18 cellular contexts compared by ENCODE assay signal in genomic region chr1:229594227-229595008, GRCh38. TPM values are rescaled to one million over a fixed set of nuclear protein-coding genes. Genes with fewer than 3 reads are reported as not detected.
DNase-seq lines count a peak whose midpoint lies in the region; ATAC-seq and TF ChIP-seq lines count a peak whose summit lies in the region.
"Had no signal": no experiment of that assay in that cellular context is flagged by ENCODE, and none has a peak within 500 bp of the region (broad histone marks: within the 10 kb centered on the region; RNA-seq: fewer than 3 reads in every experiment).

No MANE protein-coding gene starts in this region.

- H3K27me3 ChIP-seq in breast epithelium (no peaks in the 10 kb centered on the region), lower lobe of right lung (ENCODE audit: low read depth) (no peaks in the 10 kb centered on the region)
- H3K27me3 ChIP-seq: BLaER1 had no signal

- POLR2A ChIA-PET in MCF 10A (lab: Yijun Ruan, JAX): interaction anchor here (1.5 kb wide), 1 partner anchor 12 kb away, joined by 4 read pairs; no protein-coding TSS in a partner anchor

- CTCF ChIA-PET in MCF 10A (lab: Yijun Ruan, JAX): interaction anchor here (0.6 to 0.8 kb wide), 5 partner anchors 15 to 323 kb away, joined by 3 to 4 read pairs (median 3); partner anchors contain the start of gene RAB4A

- H3K36me3 ChIP-seq in breast epithelium (peaks cover 7% of the 10 kb centered on the region), lower lobe of right lung (peaks cover 47% of the 10 kb centered on the region)

- no peak for TF ChIP-seq CTCF in MCF 10A (IDR thresholded peaks at IDR 0.05; ENCODE audit: unreplicated experiment)
- no peak for TF ChIP-seq CTCF in breast epithelium (IDR thresholded peaks at IDR 0.05)
- no peak for TF ChIP-seq CTCF in coronary artery (IDR thresholded peaks at IDR 0.05)
- no peak for TF ChIP-seq CTCF in progenitor cell of endocrine pancreas (IDR thresholded peaks at IDR 0.05; ENCODE audit: unreplicated experiment)
- TF ChIP-seq CTCF in lower lobe of right lung (IDR thresholded peaks at IDR 0.05): no peak

- no peak overlapping the region for H3K27ac ChIP-seq in breast epithelium
- peak overlapping the region; percentile 83 to 90 for H3K27ac ChIP-seq in coronary artery
- H3K27ac ChIP-seq in caudate nucleus (ENCODE audit: low read depth, low read length): no peak overlapping the region
- H3K27ac ChIP-seq in lower lobe of right lung: no peak overlapping the region
- H3K27ac ChIP-seq: BLaER1, HL-60 had no signal

- intact Hi-C loops in MCF 10A (cut with micrococcal nuclease): no loop called here
- intact Hi-C loops in breast epithelium (cut with DNase I; ENCODE audit: low total_unique reads): no loop called here
- intact Hi-C loops in lower lobe of right lung (cut with DNase I): no loop called here

- H3K4me3 Mint-ChIP-seq in MCF 10A (ENCODE audit: unreplicated experiment) (no peak overlapping the region), progenitor cell of endocrine pancreas (ENCODE audit: low read depth) (no peak overlapping the region)
- H3K4me3 Mint-ChIP-seq: CD14-positive monocyte; CD4-positive, alpha-beta memory T cell; GM23338 had no signal

- H3K4me1 Mint-ChIP-seq in MCF 10A (ENCODE audit: insufficient read depth, unreplicated experiment): peaks cover 27% of the 10 kb centered on the region
- H3K4me1 Mint-ChIP-seq in progenitor cell of endocrine pancreas (ENCODE audit: low read depth): no peaks in the 10 kb centered on the region
- H3K4me1 Mint-ChIP-seq: GM23338 had no signal

- ATAC-seq in lower lobe of right lung: no peak
- ATAC-seq: GM23338 had no signal

- no peaks in the 10 kb centered on the region for H3K27me3 Mint-ChIP-seq in MCF 10A (ENCODE audit: insufficient read depth, unreplicated experiment)
- H3K27me3 Mint-ChIP-seq in progenitor cell of endocrine pancreas: no peaks in the 10 kb centered on the region
- H3K27me3 Mint-ChIP-seq: CD4-positive, alpha-beta memory T cell had no signal

- H3K4me3 ChIP-seq in breast epithelium: no peak overlapping the region
- H3K4me3 ChIP-seq in coronary artery: no peak overlapping the region
- H3K4me3 ChIP-seq in lower lobe of right lung: no peak overlapping the region
- H3K4me3 ChIP-seq: BLaER1, GM23338 had no signal

- DNase-seq in MCF 10A (ENCODE audit: unreplicated experiment) (no peak), breast epithelium (ENCODE audit: low spot score in 2 of 2) (no peak), coronary artery (ENCODE audit: low spot score) (no peak), progenitor cell of endocrine pancreas (ENCODE audit: low spot score, unreplicated experiment) (no peak), caudate nucleus (lab: John Stamatoyannopoulos, UW) (no peak), SW480 (ENCODE audit: low spot score) (no peak), lower lobe of right lung (no peak), iPS-NIHi7 (ENCODE audit: extremely low spot score) (no peak)
- DNase-seq: 8988T; Calu3; CD4-positive, alpha-beta memory T cell; DMS79 treated with DMSO at 0.1 percent for 48 hours; GF-D8; HCEC 1CT had no signal

- no peaks in the 10 kb centered on the region for H3K9me3 Mint-ChIP-seq in MCF 10A (ENCODE audit: unreplicated experiment)
- no peaks in the 10 kb centered on the region for H3K9me3 Mint-ChIP-seq in progenitor cell of endocrine pancreas (ENCODE audit: low read depth)
- H3K9me3 Mint-ChIP-seq: CD14-positive monocyte; CD4-positive, alpha-beta memory T cell; GM23338 had no signal

- H3K4me1 ChIP-seq in breast epithelium: no peaks in the 10 kb centered on the region
- H3K4me1 ChIP-seq in lower lobe of right lung: no peaks in the 10 kb centered on the region
- H3K4me1 ChIP-seq: BLaER1 had no signal

- TSS peak; percentile 5 for BruUV-seq in MCF 10A (replicated peaks; lab: Mats Ljungman, UMichigan)

- H3K36me3 Mint-ChIP-seq in MCF 10A (ENCODE audit: insufficient read depth, unreplicated experiment) (peaks cover 73% of the 10 kb centered on the region), progenitor cell of endocrine pancreas (ENCODE audit: insufficient read depth) (peaks cover 4% of the 10 kb centered on the region)

- H3K27ac Mint-ChIP-seq in MCF 10A (ENCODE audit: low read depth, unreplicated experiment): no peak overlapping the region
- peak overlapping the region; percentile 17 for H3K27ac Mint-ChIP-seq in progenitor cell of endocrine pancreas
- H3K27ac Mint-ChIP-seq: CD4-positive, alpha-beta memory T cell; GM23338 had no signal

- H3K9me3 ChIP-seq in breast epithelium (no peaks in the 10 kb centered on the region), lower lobe of right lung (no peaks in the 10 kb centered on the region)
- H3K9me3 ChIP-seq: BLaER1 had no signal

- TF ChIP-seq POLR2A in breast epithelium (IDR thresholded peaks at IDR 0.05): no peak

RNA-seq across cellular contexts. Expression of gene TAF5L, which starts 31.5 kb away (rescaled TPM):
- total RNA-seq in MCF 10A (2022) (31.8 and 37.6 TPM in 2 replicates), breast epithelium (10 to 100 TPM; 15.4 to 18.3 (median 16.3) TPM), progenitor cell of endocrine pancreas (21.0 and 21.4 TPM in 2 replicates), lower lobe of right lung (21.7 TPM)

RNA-seq across cellular contexts. Expression of gene URB2, which starts 31.6 kb away (rescaled TPM):
- total RNA-seq in MCF 10A (2022) (25.8 and 35.5 TPM in 2 replicates), breast epithelium (10 to 100 TPM in 2 of 3 donors, 1 to 10 TPM in 1; 9.3 to 14.1 (median 12.7) TPM), progenitor cell of endocrine pancreas (16.2 and 16.5 TPM in 2 replicates), lower lobe of right lung (5.8 TPM)

RNA-seq across cellular contexts. Expression of gene ABCB10, which starts 35.9 kb away (rescaled TPM):
- total RNA-seq in MCF 10A (2022) (34.8 and 38.4 TPM in 2 replicates), breast epithelium (10 to 100 TPM; 13.8 to 18.6 (median 17.0) TPM), progenitor cell of endocrine pancreas (21.4 and 27.9 TPM in 2 replicates), lower lobe of right lung (17.8 TPM)

Comparison
In these comparisons a context has a peak if more than half of its experiments do, and no peak if none do; other contexts are left out.
1. H3K27ac ChIP-seq: peak in coronary artery (2 of 2); none in breast epithelium (0 of 2), caudate nucleus (single experiment) and lower lobe of right lung (single experiment).